In the genomic region with DNA sequence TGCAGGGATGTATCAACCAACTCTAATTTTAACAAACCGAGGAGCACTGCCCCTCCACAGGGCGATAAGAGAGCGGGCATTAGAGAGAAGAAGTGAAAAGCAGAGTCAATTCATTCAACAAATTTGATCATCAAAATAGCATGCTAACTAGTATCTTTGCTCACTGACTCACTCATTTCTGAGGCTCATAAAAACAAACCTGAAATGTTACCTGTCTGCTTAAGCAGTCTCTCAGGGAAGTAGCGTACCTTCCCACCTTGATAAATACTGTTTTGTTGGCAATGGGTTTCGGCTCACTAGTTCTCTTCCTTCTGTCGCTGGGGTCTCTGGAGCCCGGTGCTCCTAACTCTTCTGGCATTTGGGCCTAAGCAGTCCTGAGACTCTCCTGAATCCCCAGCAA, we compare ENCODE assay signal across 1 cellular context.
TF ChIP-seq lines count a peak whose summit lies in the region.

No MANE protein-coding gene starts in this region.

TF ChIP-seq in GM23338, 12 proteins besides CTCF, POLR2A, EP300 and RAD21 (continued from another document):
- TF ChIP-seq, protein P1, sequence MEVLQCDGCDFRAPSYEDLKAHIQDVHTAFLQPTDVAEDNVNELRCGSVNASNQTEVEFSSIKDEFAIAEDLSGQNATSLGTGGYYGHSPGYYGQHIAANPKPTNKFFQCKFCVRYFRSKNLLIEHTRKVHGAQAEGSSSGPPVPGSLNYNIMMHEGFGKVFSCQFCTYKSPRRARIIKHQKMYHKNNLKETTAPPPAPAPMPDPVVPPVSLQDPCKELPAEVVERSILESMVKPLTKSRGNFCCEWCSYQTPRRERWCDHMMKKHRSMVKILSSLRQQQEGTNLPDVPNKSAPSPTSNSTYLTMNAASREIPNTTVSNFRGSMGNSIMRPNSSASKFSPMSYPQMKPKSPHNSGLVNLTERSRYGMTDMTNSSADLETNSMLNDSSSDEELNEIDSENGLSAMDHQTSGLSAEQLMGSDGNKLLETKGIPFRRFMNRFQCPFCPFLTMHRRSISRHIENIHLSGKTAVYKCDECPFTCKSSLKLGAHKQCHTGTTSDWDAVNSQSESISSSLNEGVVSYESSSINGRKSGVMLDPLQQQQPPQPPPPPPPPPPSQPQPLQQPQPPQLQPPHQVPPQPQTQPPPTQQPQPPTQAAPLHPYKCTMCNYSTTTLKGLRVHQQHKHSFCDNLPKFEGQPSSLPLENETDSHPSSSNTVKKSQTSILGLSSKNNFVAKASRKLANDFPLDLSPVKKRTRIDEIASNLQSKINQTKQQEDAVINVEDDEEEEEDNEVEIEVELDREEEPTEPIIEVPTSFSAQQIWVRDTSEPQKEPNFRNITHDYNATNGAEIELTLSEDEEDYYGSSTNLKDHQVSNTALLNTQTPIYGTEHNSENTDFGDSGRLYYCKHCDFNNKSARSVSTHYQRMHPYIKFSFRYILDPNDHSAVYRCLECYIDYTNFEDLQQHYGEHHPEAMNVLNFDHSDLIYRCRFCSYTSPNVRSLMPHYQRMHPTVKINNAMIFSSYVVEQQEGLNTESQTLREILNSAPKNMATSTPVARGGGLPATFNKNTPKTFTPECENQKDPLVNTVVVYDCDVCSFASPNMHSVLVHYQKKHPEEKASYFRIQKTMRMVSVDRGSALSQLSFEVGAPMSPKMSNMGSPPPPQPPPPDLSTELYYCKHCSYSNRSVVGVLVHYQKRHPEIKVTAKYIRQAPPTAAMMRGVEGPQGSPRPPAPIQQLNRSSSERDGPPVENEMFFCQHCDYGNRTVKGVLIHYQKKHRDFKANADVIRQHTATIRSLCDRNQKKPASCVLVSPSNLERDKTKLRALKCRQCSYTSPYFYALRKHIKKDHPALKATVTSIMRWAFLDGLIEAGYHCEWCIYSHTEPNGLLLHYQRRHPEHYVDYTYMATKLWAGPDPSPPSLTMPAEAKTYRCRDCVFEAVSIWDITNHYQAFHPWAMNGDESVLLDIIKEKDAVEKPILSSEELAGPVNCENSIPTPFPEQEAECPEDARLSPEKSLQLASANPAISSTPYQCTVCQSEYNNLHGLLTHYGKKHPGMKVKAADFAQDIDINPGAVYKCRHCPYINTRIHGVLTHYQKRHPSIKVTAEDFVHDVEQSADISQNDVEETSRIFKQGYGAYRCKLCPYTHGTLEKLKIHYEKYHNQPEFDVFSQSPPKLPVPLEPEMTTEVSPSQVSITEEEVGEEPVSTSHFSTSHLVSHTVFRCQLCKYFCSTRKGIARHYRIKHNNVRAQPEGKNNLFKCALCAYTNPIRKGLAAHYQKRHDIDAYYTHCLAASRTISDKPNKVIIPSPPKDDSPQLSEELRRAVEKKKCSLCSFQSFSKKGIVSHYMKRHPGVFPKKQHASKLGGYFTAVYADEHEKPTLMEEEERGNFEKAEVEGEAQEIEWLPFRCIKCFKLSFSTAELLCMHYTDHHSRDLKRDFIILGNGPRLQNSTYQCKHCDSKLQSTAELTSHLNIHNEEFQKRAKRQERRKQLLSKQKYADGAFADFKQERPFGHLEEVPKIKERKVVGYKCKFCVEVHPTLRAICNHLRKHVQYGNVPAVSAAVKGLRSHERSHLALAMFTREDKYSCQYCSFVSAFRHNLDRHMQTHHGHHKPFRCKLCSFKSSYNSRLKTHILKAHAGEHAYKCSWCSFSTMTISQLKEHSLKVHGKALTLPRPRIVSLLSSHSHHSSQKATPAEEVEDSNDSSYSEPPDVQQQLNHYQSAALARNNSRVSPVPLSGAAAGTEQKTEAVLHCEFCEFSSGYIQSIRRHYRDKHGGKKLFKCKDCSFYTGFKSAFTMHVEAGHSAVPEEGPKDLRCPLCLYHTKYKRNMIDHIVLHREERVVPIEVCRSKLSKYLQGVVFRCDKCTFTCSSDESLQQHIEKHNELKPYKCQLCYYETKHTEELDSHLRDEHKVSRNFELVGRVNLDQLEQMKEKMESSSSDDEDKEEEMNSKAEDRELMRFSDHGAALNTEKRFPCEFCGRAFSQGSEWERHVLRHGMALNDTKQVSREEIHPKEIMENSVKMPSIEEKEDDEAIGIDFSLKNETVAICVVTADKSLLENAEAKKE (CRISPR knock-in tag; IDR thresholded peaks at IDR 0.05), result no peak
- TF ChIP-seq JUNB (IDR thresholded peaks at IDR 0.05; ENCODE audit: unreplicated experiment) (no peak), STAT1 (IDR thresholded peaks at IDR 0.05; ENCODE audit: unreplicated experiment) (no peak), EZH2phosphoT487 (IDR thresholded peaks at IDR 0.05; ENCODE audit: unreplicated experiment) (no peak), EZH2 (IDR thresholded peaks at IDR 0.05; ENCODE audit: low read depth, unreplicated experiment) (no peak), ZNF114 (CRISPR knock-in tag; IDR thresholded peaks at IDR 0.05) (no peak), ZNF331 (CRISPR knock-in tag; IDR thresholded peaks at IDR 0.05; ENCODE audit: low read depth) (no peak), CREB1 (CRISPR knock-in tag; IDR thresholded peaks at IDR 0.05; ENCODE audit: low read depth) (no peak), REST (IDR thresholded peaks at IDR 0.05; ENCODE audit: unreplicated experiment) (no peak)
